Comparison of ENCODE assay signal across 8 cellular contexts in genomic region chr5:96997265-96997859, GRCh38.
DNase-seq lines count a peak whose midpoint lies in the region; ATAC-seq and TF ChIP-seq lines count a peak whose summit lies in the region.

No MANE protein-coding gene starts in this region.

- ATAC-seq in HG03103 (IDR thresholded peaks at IDR 0.05; ENCODE audit: low read depth, unreplicated experiment) (peak; percentile 78), HG02623 (IDR thresholded peaks at IDR 0.05; ENCODE audit: unreplicated experiment) (no peak)

- H3K27me3 ChIP-seq in dorsolateral prefrontal cortex = no peaks in the 10 kb centered on the region

- H3K4me3 ChIP-seq in dorsolateral prefrontal cortex = no peak overlapping the region

- TF ChIP-seq CTCF in GM10266 (IDR thresholded peaks at IDR 0.05; ENCODE audit: control insufficient read depth, insufficient read depth, low read depth, missing control alignments) = peak; percentile 27
- peak in 54 of 56 donors; percentile 22 to 79 (median 60) for TF ChIP-seq CTCF in dorsolateral prefrontal cortex (IDR thresholded peaks at IDR 0.05 in 54 of 56, conservative IDR thresholded peaks at IDR 0.05 in 2 of 56; ENCODE audit: low read depth in 1 of 56, partially characterized antibody in 56 of 56)
- peak; percentile 59 to 72 (median 59) for TF ChIP-seq CTCF in nephron (IDR thresholded peaks at IDR 0.05; ENCODE audit: unreplicated experiment in 3 of 3)

- H3K36me3 Mint-ChIP-seq in nephron (ENCODE audit: low read depth) = peaks cover 38% of the 10 kb centered on the region

- intact Hi-C loops in dorsolateral prefrontal cortex (cut with DNase I) = loop anchor here (5.0 to 10.0 kb wide), 3 partner anchors 145 to 165 kb away; partner anchors contain the start of gene LIX1 (in 1 of the 2)

- no peaks in the 10 kb centered on the region for H3K4me1 Mint-ChIP-seq in nephron

- no peak overlapping the region for H3K27ac Mint-ChIP-seq in nephron

- no peaks in the 10 kb centered on the region for H3K27me3 Mint-ChIP-seq in nephron (ENCODE audit: low read depth)

- H3K9me3 Mint-ChIP-seq in nephron = no peaks in the 10 kb centered on the region

- H3K27ac ChIP-seq in dorsolateral prefrontal cortex = no peak overlapping the region

- no peak overlapping the region for H3K4me3 Mint-ChIP-seq in nephron

- peak; percentile 60 for DNase-seq in CD1c-positive myeloid dendritic cell (ENCODE audit: extremely low spot score)
- peak; percentile 7 for DNase-seq in GM10266 (ENCODE audit: extremely low spot score)
- DNase-seq in OCI-M1 (lab: John Stamatoyannopoulos, UW) = peak; percentile 74
- DNase-seq in dorsolateral prefrontal cortex = no peak
- DNase-seq in NCI-H1930 (lab: John Stamatoyannopoulos, UW) = no peak

Comparison
In these comparisons a context has a peak if more than half of its experiments do, and no peak if none do; other contexts are left out.
1. DNase-seq: peak in CD1c-positive myeloid dendritic cell (single experiment), GM10266 (single experiment) and OCI-M1 (single experiment); none in dorsolateral prefrontal cortex (0 of 10) and NCI-H1930 (0 of 2).
2. Peak in every context shown above with its lines, with median percentiles within 50 percentile points of each other: CTCF ChIP-seq.